In the genomic region with DNA sequence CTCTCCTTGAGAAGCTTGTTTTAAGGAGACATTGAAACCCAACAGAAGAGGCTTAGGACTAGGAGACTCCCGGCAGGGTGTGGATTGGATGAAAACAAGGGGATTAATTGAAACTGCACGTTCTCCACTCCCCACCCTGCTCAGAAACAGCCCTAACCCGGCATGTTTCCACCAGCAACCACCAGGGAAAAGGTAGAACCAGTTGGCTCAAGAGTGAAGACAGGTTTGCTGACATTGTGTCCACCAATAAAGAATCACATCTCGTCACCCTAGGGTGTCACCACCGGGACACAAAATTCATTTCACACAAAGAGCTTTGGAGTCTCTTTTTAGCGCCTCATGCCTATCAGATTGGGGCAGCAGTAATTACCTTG, we compare ENCODE assay signal across 1 cellular context.
TF ChIP-seq lines count a peak whose summit lies in the region.

No MANE protein-coding gene starts in this region.

TF ChIP-seq in WTC11, 78 proteins besides CTCF, POLR2A, EP300 and RAD21 (continued from another document):
- TF ChIP-seq, protein P1, sequence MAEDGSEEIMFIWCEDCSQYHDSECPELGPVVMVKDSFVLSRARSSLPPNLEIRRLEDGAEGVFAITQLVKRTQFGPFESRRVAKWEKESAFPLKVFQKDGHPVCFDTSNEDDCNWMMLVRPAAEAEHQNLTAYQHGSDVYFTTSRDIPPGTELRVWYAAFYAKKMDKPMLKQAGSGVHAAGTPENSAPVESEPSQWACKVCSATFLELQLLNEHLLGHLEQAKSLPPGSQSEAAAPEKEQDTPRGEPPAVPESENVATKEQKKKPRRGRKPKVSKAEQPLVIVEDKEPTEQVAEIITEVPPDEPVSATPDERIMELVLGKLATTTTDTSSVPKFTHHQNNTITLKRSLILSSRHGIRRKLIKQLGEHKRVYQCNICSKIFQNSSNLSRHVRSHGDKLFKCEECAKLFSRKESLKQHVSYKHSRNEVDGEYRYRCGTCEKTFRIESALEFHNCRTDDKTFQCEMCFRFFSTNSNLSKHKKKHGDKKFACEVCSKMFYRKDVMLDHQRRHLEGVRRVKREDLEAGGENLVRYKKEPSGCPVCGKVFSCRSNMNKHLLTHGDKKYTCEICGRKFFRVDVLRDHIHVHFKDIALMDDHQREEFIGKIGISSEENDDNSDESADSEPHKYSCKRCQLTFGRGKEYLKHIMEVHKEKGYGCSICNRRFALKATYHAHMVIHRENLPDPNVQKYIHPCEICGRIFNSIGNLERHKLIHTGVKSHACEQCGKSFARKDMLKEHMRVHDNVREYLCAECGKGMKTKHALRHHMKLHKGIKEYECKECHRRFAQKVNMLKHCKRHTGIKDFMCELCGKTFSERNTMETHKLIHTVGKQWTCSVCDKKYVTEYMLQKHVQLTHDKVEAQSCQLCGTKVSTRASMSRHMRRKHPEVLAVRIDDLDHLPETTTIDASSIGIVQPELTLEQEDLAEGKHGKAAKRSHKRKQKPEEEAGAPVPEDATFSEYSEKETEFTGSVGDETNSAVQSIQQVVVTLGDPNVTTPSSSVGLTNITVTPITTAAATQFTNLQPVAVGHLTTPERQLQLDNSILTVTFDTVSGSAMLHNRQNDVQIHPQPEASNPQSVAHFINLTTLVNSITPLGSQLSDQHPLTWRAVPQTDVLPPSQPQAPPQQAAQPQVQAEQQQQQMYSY (CRISPR knock-in tag; IDR thresholded peaks at IDR 0.05), result no peak
- TF ChIP-seq GABPB1 (CRISPR knock-in tag; IDR thresholded peaks at IDR 0.05), result no peak
- TF ChIP-seq NR1H2 (CRISPR knock-in tag; IDR thresholded peaks at IDR 0.05), result no peak
- TF ChIP-seq, protein P2, sequence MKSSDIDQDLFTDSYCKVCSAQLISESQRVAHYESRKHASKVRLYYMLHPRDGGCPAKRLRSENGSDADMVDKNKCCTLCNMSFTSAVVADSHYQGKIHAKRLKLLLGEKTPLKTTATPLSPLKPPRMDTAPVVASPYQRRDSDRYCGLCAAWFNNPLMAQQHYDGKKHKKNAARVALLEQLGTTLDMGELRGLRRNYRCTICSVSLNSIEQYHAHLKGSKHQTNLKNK (CRISPR knock-in tag; IDR thresholded peaks at IDR 0.05), result no peak
TF ChIP-seq in WTC11: peak in this region for 0.
